ENCODE assay signal across 21 cellular contexts in genomic region chr15:39495871-39496459, GRCh38.
DNase-seq lines count a peak whose midpoint lies in the region; ATAC-seq and TF ChIP-seq lines count a peak whose summit lies in the region.
"Had no signal": no experiment of that assay in that cellular context is flagged by ENCODE, and none has a peak within 500 bp of the region (broad histone marks: within the 10 kb centered on the region; RNA-seq: fewer than 3 reads in every experiment).

No MANE protein-coding gene starts in this region.

- H3K9me3 Mint-ChIP-seq in MCF 10A (ENCODE audit: unreplicated experiment): no peaks in the 10 kb centered on the region
- no peaks in the 10 kb centered on the region for H3K9me3 Mint-ChIP-seq in activated naive CD8-positive, alpha-beta T cell treated with anti-CD3 and anti-CD28 coated beads, Interleukin-2, amount 50 U/mL, for 24 hours
- H3K9me3 Mint-ChIP-seq: activated T-cell treated with anti-CD3 and anti-CD28 coated beads, Interleukin-2, amount 50 U/mL, for 24 hours had no signal

- H3K9me3 ChIP-seq in breast epithelium: no peaks in the 10 kb centered on the region
- H3K9me3 ChIP-seq in mammary epithelial cell (replicated peaks; ENCODE audit: insufficient read depth, low read length): peaks cover 5% of the 10 kb centered on the region
- H3K9me3 ChIP-seq in tibial artery: no peaks in the 10 kb centered on the region
- H3K9me3 ChIP-seq in lower lobe of right lung: no peaks in the 10 kb centered on the region
- H3K9me3 ChIP-seq: tibial nerve had no signal

- no peak overlapping the region for H3K4me3 Mint-ChIP-seq in MCF 10A (ENCODE audit: unreplicated experiment)
- H3K4me3 Mint-ChIP-seq in activated naive CD8-positive, alpha-beta T cell treated with anti-CD3 and anti-CD28 coated beads, Interleukin-2, amount 50 U/mL, for 24 hours: no peak overlapping the region
- H3K4me3 Mint-ChIP-seq: activated T-cell treated with anti-CD3 and anti-CD28 coated beads, Interleukin-2, amount 50 U/mL, for 24 hours had no signal

- DNase-seq in MCF 10A (ENCODE audit: unreplicated experiment) (no peak), breast epithelium (ENCODE audit: low spot score in 2 of 2) (no peak), mammary epithelial cell (peak; percentile 44), iris pigment epithelial cell (ENCODE audit: low read depth) (peak; percentile 74), tibial artery (no peak), NCI-H1436 (lab: John Stamatoyannopoulos, UW) (no peak), lower lobe of right lung (no peak)
- DNase-seq in activated naive CD8-positive, alpha-beta T cell treated with anti-CD3 and anti-CD28 coated beads, Interleukin-2, amount 50 U/mL, for 24 hours: no peak
- DNase-seq: activated CD4-positive, alpha-beta T cell treated with anti-CD3 and anti-CD28 coated beads, Interleukin-2, amount 50 U/mL, for 4 hours; activated naive CD4-positive, alpha-beta T cell treated with anti-CD3 and anti-CD28 coated beads, Interleukin-2, amount 50 U/mL, for 16 hours; activated T-cell treated with anti-CD3 and anti-CD28 coated beads, Interleukin-2, amount 50 U/mL, for 24 hours; DMS153; effector CD8-positive, alpha-beta T cell; NCI-H69; stimulated activated CD4-positive, alpha-beta T cell treated with anti-CD3 and anti-CD28 coated beads, Interleukin-4, amount 100 ng/mL, for 24 hours; stimulated activated CD8-positive, alpha-beta memory T cell treated with anti-CD3 and anti-CD28 coated beads, Interleukin-4, amount 100 ng/mL, for 48 hours had no signal

- H3K9ac ChIP-seq in mammary epithelial cell (ENCODE audit: insufficient read depth, low read length): no peak overlapping the region

- no peaks in the 10 kb centered on the region for H3K27me3 Mint-ChIP-seq in MCF 10A (ENCODE audit: insufficient read depth, unreplicated experiment)
- peaks cover 9% of the 10 kb centered on the region for H3K27me3 Mint-ChIP-seq in activated naive CD8-positive, alpha-beta T cell treated with anti-CD3 and anti-CD28 coated beads, Interleukin-2, amount 50 U/mL, for 24 hours

- peaks cover 18% of the 10 kb centered on the region for H3K4me1 Mint-ChIP-seq in MCF 10A (ENCODE audit: insufficient read depth, unreplicated experiment)
- H3K4me1 Mint-ChIP-seq in activated naive CD8-positive, alpha-beta T cell treated with anti-CD3 and anti-CD28 coated beads, Interleukin-2, amount 50 U/mL, for 24 hours: peaks cover 4% of the 10 kb centered on the region

- H3K4me3 ChIP-seq in breast epithelium (no peak overlapping the region), mammary epithelial cell (replicated peaks in 1 of 3; ENCODE audit: insufficient read depth in 1 of 3, low read depth in 2 of 3, low read length in 3 of 3) (no peak overlapping the region), tibial artery (no peak overlapping the region), lower lobe of right lung (no peak overlapping the region)
- H3K4me3 ChIP-seq: cardiac muscle cell, tibial nerve had no signal

- in situ Hi-C loops in mammary epithelial cell (cut with MboI; ENCODE audit: low sequenced_read_pairs in 2 of 2): no loop called here

- BruUV-seq in MCF 10A (replicated peaks; lab: Mats Ljungman, UMichigan) (no TSS peak), mammary epithelial cell (replicated peaks; lab: Mats Ljungman, UMichigan) (no TSS peak)

- WGBS in mammary epithelial cell (ENCODE audit: low coverage, missing lambda C conversion rate): 32% methylated on average over 5 of the region's 5 CpGs

- H3K27me3 ChIP-seq in breast epithelium: no peaks in the 10 kb centered on the region
- no peaks in the 10 kb centered on the region for H3K27me3 ChIP-seq in mammary epithelial cell (ENCODE audit: insufficient read depth, low read length)
- no peaks in the 10 kb centered on the region for H3K27me3 ChIP-seq in tibial artery
- H3K27me3 ChIP-seq in lower lobe of right lung (ENCODE audit: low read depth): no peaks in the 10 kb centered on the region
- H3K27me3 ChIP-seq: cardiac muscle cell, tibial nerve had no signal

- CTCF ChIA-PET in MCF 10A (lab: Yijun Ruan, JAX) (interaction anchor here (0.7 to 1.8 kb wide), 5 partner anchors 8 to 325 kb away, joined by 3 to 5 read pairs (median 5); no protein-coding TSS in a partner anchor), mammary epithelial cell (lab: Charles Lee; ENCODE audit: low non-redundant PET) (interaction anchor here (0.6 to 0.7 kb wide), 3 partner anchors 15 to 355 kb away, joined by 3 to 14 read pairs (median 10); partner anchors contain the start of gene THBS1)

- H3K27ac ChIP-seq in breast epithelium (no peak overlapping the region), mammary epithelial cell (ENCODE audit: insufficient read depth, low read depth, low read length) (no peak overlapping the region), tibial artery (peak overlapping the region; percentile 3 to 20), lower lobe of right lung (no peak overlapping the region)
- H3K27ac ChIP-seq: 22Rv1, cardiac muscle cell had no signal

- no peaks in the 10 kb centered on the region for H3K36me3 ChIP-seq in breast epithelium
- H3K36me3 ChIP-seq in mammary epithelial cell (ENCODE audit: insufficient read depth, low read length): no peaks in the 10 kb centered on the region
- no peaks in the 10 kb centered on the region for H3K36me3 ChIP-seq in tibial artery
- no peaks in the 10 kb centered on the region for H3K36me3 ChIP-seq in lower lobe of right lung
- H3K36me3 ChIP-seq: cardiac muscle cell, tibial nerve had no signal

- POLR2A ChIA-PET in MCF 10A (lab: Yijun Ruan, JAX): interaction anchor here (0.7 to 1.2 kb wide), 2 partner anchors 87 to 364 kb away, joined by 3 read pairs; no protein-coding TSS in a partner anchor

- no peak for TF ChIP-seq POLR2A in breast epithelium (IDR thresholded peaks at IDR 0.05)

- TF ChIP-seq CTCF in MCF 10A (IDR thresholded peaks at IDR 0.05; ENCODE audit: unreplicated experiment) (no peak), breast epithelium (IDR thresholded peaks at IDR 0.05) (no peak), mammary epithelial cell (conservative IDR thresholded peaks at IDR 0.05 in 1 of 2, IDR thresholded peaks at IDR 0.05 in 1 of 2; ENCODE audit: extremely low read depth in 1 of 2, insufficient read depth in 1 of 2, low read depth in 1 of 2, low read length in 2 of 2) (no peak), tibial artery (IDR thresholded peaks at IDR 0.05) (no peak), lower lobe of right lung (IDR thresholded peaks at IDR 0.05) (no peak)

- no peaks in the 10 kb centered on the region for H4K20me1 ChIP-seq in mammary epithelial cell (ENCODE audit: insufficient read depth, low read length)

- H3K79me2 ChIP-seq in mammary epithelial cell (ENCODE audit: insufficient read depth, low read length): no peaks in the 10 kb centered on the region

- H3K4me1 ChIP-seq in breast epithelium (no peaks in the 10 kb centered on the region), mammary epithelial cell (ENCODE audit: insufficient read depth, low read length) (peaks cover 16% of the 10 kb centered on the region), tibial artery (peaks cover 0 to 67% (median 33%) of the 10 kb centered on the region in 4 donors), lower lobe of right lung (peaks cover 4% of the 10 kb centered on the region)

- H3K4me2 ChIP-seq in mammary epithelial cell (ENCODE audit: insufficient read depth, low read depth, low read length): no peak overlapping the region

- no peak for ATAC-seq in lower lobe of right lung
- no peak for ATAC-seq in activated naive CD8-positive, alpha-beta T cell treated with anti-CD3 and anti-CD28 coated beads, Interleukin-2, amount 50 U/mL, for 24 hours
- ATAC-seq: HCT116, Panc1 had no signal

- dilution Hi-C loops in mammary epithelial cell (cut with HindIII; ENCODE audit: low sequenced_read_pairs): no loop called here

- peak overlapping the region; percentile 54 for H3K27ac Mint-ChIP-seq in MCF 10A (ENCODE audit: low read depth, unreplicated experiment)
- H3K27ac Mint-ChIP-seq in activated naive CD8-positive, alpha-beta T cell treated with anti-CD3 and anti-CD28 coated beads, Interleukin-2, amount 50 U/mL, for 24 hours: no peak overlapping the region
- H3K27ac Mint-ChIP-seq: activated T-cell treated with anti-CD3 and anti-CD28 coated beads, Interleukin-2, amount 50 U/mL, for 24 hours had no signal

- H3K36me3 Mint-ChIP-seq in MCF 10A (ENCODE audit: insufficient read depth, unreplicated experiment): no peaks in the 10 kb centered on the region
- no peaks in the 10 kb centered on the region for H3K36me3 Mint-ChIP-seq in activated naive CD8-positive, alpha-beta T cell treated with anti-CD3 and anti-CD28 coated beads, Interleukin-2, amount 50 U/mL, for 24 hours (ENCODE audit: low read depth)

- intact Hi-C loops in MCF 10A (cut with micrococcal nuclease): loop anchor here (5.0 kb wide), 1 partner anchor 324 kb away; no protein-coding TSS in a partner anchor
- intact Hi-C loops in breast epithelium (cut with DNase I; ENCODE audit: low total_unique reads): no loop called here
- intact Hi-C loops in mammary epithelial cell (cut with micrococcal nuclease): no loop called here
- intact Hi-C loops in tibial artery (cut with DNase I; ENCODE audit: low total_unique reads): no loop called here
- intact Hi-C loops in lower lobe of right lung (cut with DNase I): loop anchor here (10.0 kb wide), 1 partner anchor 79 kb away; no protein-coding TSS in a partner anchor

- H2AFZ ChIP-seq in mammary epithelial cell (ENCODE audit: low read depth, low read length): peak overlapping the region; percentile 57

Comparison
In these comparisons a context has a peak if more than half of its experiments do, and no peak if none do; other contexts are left out.
1. DNase-seq: peak in mammary epithelial cell (single experiment) and iris pigment epithelial cell (single experiment); none in MCF 10A (single experiment), breast epithelium (0 of 2), tibial artery (0 of 2), NCI-H1436 (single experiment), lower lobe of right lung (single experiment) and activated naive CD8-positive, alpha-beta T cell treated with anti-CD3 and anti-CD28 coated beads, Interleukin-2, amount 50 U/mL, for 24 hours (single experiment).
2. intact Hi-C loops: an anchor here in MCF 10A (5.0 kb wide) and lower lobe of right lung (10.0 kb wide); none called in breast epithelium, mammary epithelial cell and tibial artery.
3. H3K27ac ChIP-seq: peak in tibial artery (2 of 2); none in breast epithelium (0 of 2), mammary epithelial cell (single experiment) and lower lobe of right lung (single experiment).